Comparison of ENCODE assay signal across 8 cellular contexts in genomic region chr14:68140111-68140741, GRCh38.
A peak's percentile ranks its signal among the peaks of the same experiment; 100 is the strongest.
DNase-seq lines count a peak whose midpoint lies in the region; ATAC-seq and TF ChIP-seq lines count a peak whose summit lies in the region.

No MANE protein-coding gene starts in this region.

- H3K27me3 Mint-ChIP-seq in neural crest cell (ENCODE audit: low read depth), result no peaks in the 10 kb centered on the region

- H3K4me3 ChIP-seq in epithelial cell of esophagus (ENCODE audit: low read length), result no peak overlapping the region

- TF ChIP-seq CTCF in epithelial cell of esophagus (IDR thresholded peaks at IDR 0.05; ENCODE audit: insufficient read depth, low read depth, low read length, missing control alignments), result no peak
- no peak for TF ChIP-seq CTCF in neural crest cell (conservative IDR thresholded peaks at IDR 0.05)

- H3K4me3 Mint-ChIP-seq in neural crest cell, result no peak overlapping the region

- H3K4me1 Mint-ChIP-seq in neural crest cell, result peaks cover 45% of the 10 kb centered on the region

- no peaks in the 10 kb centered on the region for H3K9me3 Mint-ChIP-seq in neural crest cell

- H3K36me3 Mint-ChIP-seq in neural crest cell (ENCODE audit: low read depth), result no peaks in the 10 kb centered on the region

- DNase-seq in ELF-1 (ENCODE audit: low read depth, low spot score) (peak; percentile 73), NCI-H510A (lab: John Stamatoyannopoulos, UW) (peak; percentile 15), epithelial cell of esophagus (ENCODE audit: low read depth) (peak; percentile 98), neural crest cell (ENCODE audit: low read depth, low spot score) (no peak), UCSD-AML1 (lab: John Stamatoyannopoulos, UW; ENCODE audit: unreplicated experiment) (no peak)

- no peak for ATAC-seq in HG02970 (IDR thresholded peaks at IDR 0.05; ENCODE audit: low FRiP score, unreplicated experiment)
- no peak for ATAC-seq in GM18907 (IDR thresholded peaks at IDR 0.05; ENCODE audit: unreplicated experiment)
- ATAC-seq in HG03521 (IDR thresholded peaks at IDR 0.05; ENCODE audit: unreplicated experiment), result no peak

- peak overlapping the region; percentile 35 for H3K27ac Mint-ChIP-seq in neural crest cell (ENCODE audit: unreplicated experiment)

Comparison
In these comparisons a context has a peak if more than half of its experiments do, and no peak if none do; other contexts are left out.
1. DNase-seq: peak in ELF-1 (single experiment), NCI-H510A (single experiment) and epithelial cell of esophagus (single experiment); none in neural crest cell (single experiment) and UCSD-AML1 (single experiment).